In genomic region chr20:50645253-50646068, GRCh38 we compare ENCODE assay signal across 8 cellular contexts. TPM values are rescaled to one million over a fixed set of nuclear protein-coding genes. Genes with fewer than 3 reads are reported as not detected.
DNase-seq lines count a peak whose midpoint lies in the region; ATAC-seq and TF ChIP-seq lines count a peak whose summit lies in the region.

No MANE protein-coding gene starts in this region.

- H3K4me3 Mint-ChIP-seq in activated T-helper 17 cell treated with anti-CD3 and anti-CD28 coated beads, Interleukin-2, amount 50 U/mL, for 72 hours: no peak overlapping the region

- CTCF ChIA-PET in AG04450 (lab: Charles Lee): interaction anchor here (0.6 to 3.0 kb wide), 4 partner anchors 9 to 104 kb away, joined by 4 to 23 read pairs (median 6); no protein-coding TSS in a partner anchor

- peak; percentile 100 for DNase-seq in AG04450 (ENCODE audit: low read depth, low spot score)
- DNase-seq in NCI-H2196 (lab: John Stamatoyannopoulos, UW; ENCODE audit: unreplicated experiment): peak; percentile 92
- DNase-seq in ecto neural progenitor cell (ENCODE audit: low spot score): peak; percentile 72
- no peak for DNase-seq in NAMALWA (ENCODE audit: low spot score)

- no peaks in the 10 kb centered on the region for H3K4me1 Mint-ChIP-seq in activated T-helper 17 cell treated with anti-CD3 and anti-CD28 coated beads, Interleukin-2, amount 50 U/mL, for 72 hours

- peaks cover 27% of the 10 kb centered on the region for H3K4me1 ChIP-seq in mesodermal cell (ENCODE audit: control insufficient read depth, insufficient read depth, low read length, poor library complexity, severe bottlenecking)

- no peaks in the 10 kb centered on the region for H3K9me3 Mint-ChIP-seq in activated T-helper 17 cell treated with anti-CD3 and anti-CD28 coated beads, Interleukin-2, amount 50 U/mL, for 72 hours

- no peaks in the 10 kb centered on the region for H3K27me3 ChIP-seq in AG04450 (ENCODE audit: control insufficient read depth, insufficient read depth, low read length)

- ATAC-seq in activated T-helper 17 cell treated with anti-CD3 and anti-CD28 coated beads, Interleukin-2, amount 50 U/mL, for 72 hours (replicated peaks): no peak
- ATAC-seq in HG02623 (IDR thresholded peaks at IDR 0.05; ENCODE audit: unreplicated experiment) (no peak), HG03469 (IDR thresholded peaks at IDR 0.05; ENCODE audit: unreplicated experiment) (no peak)

- POLR2A ChIA-PET in AG04450 (lab: Yijun Ruan, JAX): interaction anchor here (0.6 to 2.5 kb wide), 7 partner anchors 9 to 836 kb away, joined by 3 to 33 read pairs (median 4); no protein-coding TSS in a partner anchor

- no peaks in the 10 kb centered on the region for H3K27me3 Mint-ChIP-seq in activated T-helper 17 cell treated with anti-CD3 and anti-CD28 coated beads, Interleukin-2, amount 50 U/mL, for 72 hours

- WGBS in mesodermal cell (ENCODE audit: insufficient coverage in 2 of 2), 2 experiments: 28 to 37% methylated on average over 16 to 18 of the region's 23 CpGs

- H3K9me3 ChIP-seq in AG04450 (ENCODE audit: control insufficient read depth, insufficient read depth, low read length) (peaks cover 7% of the 10 kb centered on the region), mesodermal cell (ENCODE audit: control insufficient read depth, low read length) (peaks cover 7% of the 10 kb centered on the region)

- H3K27ac ChIP-seq in AG04450 (ENCODE audit: low read depth, low read length) (peak overlapping the region; percentile 93), mesodermal cell (ENCODE audit: low read depth, low read length, severe bottlenecking) (peak overlapping the region; percentile 89)

- H3K4me3 ChIP-seq in AG04450 (ENCODE audit: low read depth, low read length) (no peak overlapping the region), mesodermal cell (ENCODE audit: extremely low read depth, insufficient read depth, low read length, poor library complexity, severe bottlenecking) (no peak overlapping the region)

- H3K36me3 ChIP-seq in mesodermal cell (ENCODE audit: control insufficient read depth, insufficient read depth, low read length): no peaks in the 10 kb centered on the region

- no peaks in the 10 kb centered on the region for H3K36me3 Mint-ChIP-seq in activated T-helper 17 cell treated with anti-CD3 and anti-CD28 coated beads, Interleukin-2, amount 50 U/mL, for 72 hours (ENCODE audit: low read depth)

- no peak overlapping the region for H3K27ac Mint-ChIP-seq in activated T-helper 17 cell treated with anti-CD3 and anti-CD28 coated beads, Interleukin-2, amount 50 U/mL, for 72 hours

- TF ChIP-seq CTCF in AG04450 (IDR thresholded peaks at IDR 0.05; ENCODE audit: low read depth, low read length): peak; percentile 18; the same call in 1 of the 2 replicates

RNA-seq across cellular contexts. Expression of gene RIPOR3, which starts 45.9 kb away (rescaled TPM):
- 11.5 and 15.2 TPM in 2 replicates for polyA plus RNA-seq in AG04450 (2011; rRNA removed)
- polyA minus RNA-seq in AG04450 (2011; rRNA and poly(A)+ RNA removed): 10.5 and 15.1 TPM in 2 replicates
- 9.4 TPM for polyA plus RNA-seq in mesodermal cell (2013, experiment 1 of 2)
- polyA plus RNA-seq in mesodermal cell (2013, experiment 2 of 2): 10.0 TPM
- total RNA-seq in activated T-helper 17 cell treated with anti-CD3 and anti-CD28 coated beads, Interleukin-2, amount 50 U/mL, for 72 hours: not detected
